Comparison of ENCODE assay signal across 14 cellular contexts in genomic region chr13:27211771-27212364, GRCh38. TPM values are rescaled to one million over a fixed set of nuclear protein-coding genes. Genes with fewer than 3 reads are reported as not detected.
DNase-seq lines count a peak whose midpoint lies in the region; TF ChIP-seq lines count a peak whose summit lies in the region.
"Had no signal": no experiment of that assay in that cellular context is flagged by ENCODE, and none has a peak within 500 bp of the region (broad histone marks: within the 10 kb centered on the region; RNA-seq: fewer than 3 reads in every experiment).

No MANE protein-coding gene starts in this region.

- H3K9me3 Mint-ChIP-seq in osteocyte (ENCODE audit: unreplicated experiment) = no peaks in the 10 kb centered on the region

- DNase-seq in H4 (ENCODE audit: low spot score) (peak; percentile 25), RPMI7951 (ENCODE audit: low read depth) (peak; percentile 82), epithelial cell of proximal tubule (ENCODE audit: low read depth) (peak; percentile 43), osteocyte (ENCODE audit: extremely low spot score, unreplicated experiment) (peak; percentile 83), GM19240 (ENCODE audit: insufficient read length, low spot score) (no peak), NCI-H2196 treated with DMSO at 0.1 percent for 48 hours (lab: John Stamatoyannopoulos, UW; ENCODE audit: unreplicated experiment) (no peak), SW 1271 (lab: John Stamatoyannopoulos, UW) (no peak)
- DNase-seq: amygdala; CD8-positive, alpha-beta T cell; NCI-H345; stimulated activated CD4-positive, alpha-beta T cell treated with anti-CD3 and anti-CD28 coated beads, Interleukin-4, amount 100 ng/mL, for 4 hours; stimulated activated naive CD4-positive, alpha-beta T cell; T-cell had no signal

- no peak overlapping the region for H3K4me3 ChIP-seq in epithelial cell of proximal tubule (ENCODE audit: low read depth, low read length)
- H3K4me3 ChIP-seq: GM23338 had no signal

- no peak overlapping the region for H3K27ac Mint-ChIP-seq in osteocyte (ENCODE audit: unreplicated experiment)
- H3K27ac Mint-ChIP-seq: CD8-positive, alpha-beta T cell; GM23338; T-cell had no signal

- H3K27me3 Mint-ChIP-seq in osteocyte (ENCODE audit: unreplicated experiment) = peaks cover 23% of the 10 kb centered on the region
- H3K27me3 Mint-ChIP-seq: T-cell had no signal

- H3K36me3 Mint-ChIP-seq in osteocyte (ENCODE audit: unreplicated experiment) = no peaks in the 10 kb centered on the region

- no peak overlapping the region for H3K4me3 Mint-ChIP-seq in osteocyte (ENCODE audit: unreplicated experiment)
- H3K4me3 Mint-ChIP-seq: GM23338 had no signal

- no peaks in the 10 kb centered on the region for H3K4me1 Mint-ChIP-seq in osteocyte (ENCODE audit: unreplicated experiment)

- no peak for TF ChIP-seq CTCF in epithelial cell of proximal tubule (conservative IDR thresholded peaks at IDR 0.05; ENCODE audit: low read depth, low read length)
- TF ChIP-seq CTCF in osteocyte (IDR thresholded peaks at IDR 0.05) = no peak

RNA-seq across cellular contexts. Expression of gene RPL21, which starts 39.5 kb away (rescaled TPM):
- 875 and 975 TPM in 2 replicates for total RNA-seq in H4 (2014; rRNA removed; shearing (Covaris generic))
- 909 and 1,010 TPM in 2 replicates for total RNA-seq in RPMI7951 (2014; rRNA removed; shearing (Covaris generic))
- 1,256 and 1,691 TPM in 2 replicates for total RNA-seq in epithelial cell of proximal tubule
- total RNA-seq in osteocyte = 756 and 802 TPM in 2 replicates

RNA-seq across cellular contexts. Expression of gene USP12, which starts 40.3 kb away (rescaled TPM):
- 10.3 and 11.4 TPM in 2 replicates for total RNA-seq in H4 (2014; rRNA removed; shearing (Covaris generic))
- total RNA-seq in RPMI7951 (2014; rRNA removed; shearing (Covaris generic)) = 13.5 and 16.6 TPM in 2 replicates
- total RNA-seq in epithelial cell of proximal tubule = 14.1 and 18.4 TPM in 2 replicates
- total RNA-seq in osteocyte = 31.8 and 32.6 TPM in 2 replicates

RNA-seq across cellular contexts. Expression of gene RASL11A, which starts 58.8 kb away (rescaled TPM):
- total RNA-seq in H4 (2014; rRNA removed; shearing (Covaris generic)) = 31.0 and 36.5 TPM in 2 replicates
- total RNA-seq in RPMI7951 (2014; rRNA removed; shearing (Covaris generic)) = 0.78 and 2.8 TPM in 2 replicates
- 1.8 and 3.7 TPM in 2 replicates for total RNA-seq in epithelial cell of proximal tubule
- 4.6 and 5.3 TPM in 2 replicates for total RNA-seq in osteocyte

Comparison
In these comparisons a context has a peak if more than half of its experiments do, and no peak if none do; other contexts are left out.
1. DNase-seq: peak in H4 (single experiment), RPMI7951 (single experiment), epithelial cell of proximal tubule (single experiment) and osteocyte (single experiment); none in GM19240 (single experiment), NCI-H2196 treated with DMSO at 0.1 percent for 48 hours (single experiment) and SW 1271 (0 of 2).